Comparison of ENCODE assay signal across 24 cellular contexts in the genomic region with DNA sequence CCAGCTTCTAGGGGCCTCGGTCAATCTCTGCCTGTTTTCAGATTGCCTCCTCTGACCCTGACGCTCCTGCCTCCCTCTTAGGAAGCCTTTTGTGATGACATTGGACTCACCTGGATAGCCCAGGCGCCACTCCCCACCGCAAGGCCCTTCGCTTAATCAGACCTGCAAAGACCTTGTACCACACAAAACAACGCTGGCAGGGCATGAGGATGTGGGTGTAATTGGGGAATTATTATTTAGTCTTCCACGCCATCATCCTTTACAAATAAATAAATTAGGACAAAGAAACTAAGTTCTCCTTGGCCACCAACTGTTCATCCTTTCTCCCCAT. TPM values are rescaled to one million over a fixed set of nuclear protein-coding genes. Genes with fewer than 3 reads are reported as not detected.
DNase-seq lines count a peak whose midpoint lies in the region; ATAC-seq, FAIRE-seq and TF ChIP-seq lines count a peak whose summit lies in the region.
"Had no signal": no experiment of that assay in that cellular context is flagged by ENCODE, and none has a peak within 500 bp of the region (broad histone marks: within the 10 kb centered on the region; RNA-seq: fewer than 3 reads in every experiment).

No MANE protein-coding gene starts in this region.

- CTCF ChIA-PET in HepG2 (lab: Yijun Ruan, JAX; ENCODE audit: low intra/inter-chr PET ratio, low total read pairs) = no interaction called here

- no peak overlapping the region for H2AK5ac ChIP-seq in mesendoderm (ENCODE audit: low read length)

- H3K79me2 ChIP-seq in HepG2 (ENCODE audit: insufficient read depth, low read length) (no peaks in the 10 kb centered on the region), mesendoderm (ENCODE audit: control insufficient read depth, insufficient read depth, low read length) (no peaks in the 10 kb centered on the region)

- peaks cover 13% of the 10 kb centered on the region for H3K4me1 Mint-ChIP-seq in brain

- H3K4me2 ChIP-seq in HepG2 (ENCODE audit: low read depth, low read length) = peak overlapping the region; percentile 57
- no peak overlapping the region for H3K4me2 ChIP-seq in mesendoderm (ENCODE audit: low read length)

- in situ Hi-C loops in HepG2 (cut with HindIII; ENCODE audit: extremely low pct_ligation_motif_present, low pct_unique_long_range_greater_than_20kb) (no loop called here), transverse colon (cut with MboI; ENCODE audit: low pct_ligation_motif_present in 1 of 4, low pct_unique_long_range_greater_than_20kb in 1 of 4, low sequenced_read_pairs in 3 of 4) (no loop called here)

- peaks cover 4% of the 10 kb centered on the region for H3K36me3 Mint-ChIP-seq in brain

- DNase-seq in HepG2 (ENCODE audit: low spot score) = no peak
- no peak for DNase-seq in right lobe of liver
- DNase-seq in mesenteric fat pad (ENCODE audit: low spot score) = peak; percentile 76
- no peak for DNase-seq in transverse colon
- DNase-seq in urothelium cell line (ENCODE audit: low spot score) = no peak
- DNase-seq in mesendoderm = no peak
- DNase-seq: activated CD4-positive, alpha-beta T cell treated with anti-CD3 and anti-CD28 coated beads, Interleukin-2, amount 50 U/mL, for 1 hour; activated CD4-positive, CD25-positive, alpha-beta regulatory T cell; activated CD8-positive, alpha-beta memory T cell treated with anti-CD3 and anti-CD28 coated beads, Interleukin-2, amount 10 ng/mL, durations not matched to agents 7 days and 5 days; activated gamma-delta T cell treated with Interleukin-2 at 50 U/mL for 16 hours; activated naive CD8-positive, alpha-beta T cell treated with anti-CD3 and anti-CD28 coated beads, Interleukin-2, amount 50 U/mL, for 24 hours; activated T-cell treated with anti-CD3 and anti-CD28 coated beads, Interleukin-2, amount 50 U/mL, for 4 hours; foreskin fibroblast; heart left ventricle; right cardiac atrium; RPMI8226; stimulated activated CD8-positive, alpha-beta memory T cell treated with anti-CD3 and anti-CD28 coated beads, Interleukin-4, amount 100 ng/mL, for 48 hours; thyroid gland had no signal

- H2BK120ac ChIP-seq in mesendoderm (ENCODE audit: low read depth, low read length) = no peak overlapping the region

- peaks cover 56% of the 10 kb centered on the region for H3K4me1 ChIP-seq in HepG2 (ENCODE audit: insufficient read depth, low read length)
- H3K4me1 ChIP-seq in right lobe of liver = peaks cover 0 to under 1% (median 0%) of the 10 kb centered on the region in 4 donors
- H3K4me1 ChIP-seq in transverse colon = peaks cover 5 to 48% (median 21%) of the 10 kb centered on the region in 4 donors
- no peaks in the 10 kb centered on the region for H3K4me1 ChIP-seq in mesendoderm (ENCODE audit: control insufficient read depth, low read depth, low read length)
- H3K4me1 ChIP-seq: thyroid gland had no signal

- no TSS peak for BruUV-seq in HepG2 (replicated peaks; lab: Mats Ljungman, UMichigan)

- H3K79me1 ChIP-seq in mesendoderm (ENCODE audit: low read length) = no peaks in the 10 kb centered on the region

- no peak overlapping the region for H3K18ac ChIP-seq in mesendoderm (ENCODE audit: low read length)

- H3K27me3 Mint-ChIP-seq in brain = no peaks in the 10 kb centered on the region
- H3K27me3 Mint-ChIP-seq: activated naive CD8-positive, alpha-beta T cell treated with anti-CD3 and anti-CD28 coated beads, Interleukin-2, amount 50 U/mL, for 24 hours; central memory CD8-positive, alpha-beta T cell had no signal

- TF ChIP-seq CTCF in HepG2 (CRISPR knock-in tag; IDR thresholded peaks at IDR 0.05) = no peak
- no peak for TF ChIP-seq CTCF in right lobe of liver (IDR thresholded peaks at IDR 0.05)
- no peak for TF ChIP-seq CTCF in brain (conservative IDR thresholded peaks at IDR 0.05)
- no peak for TF ChIP-seq CTCF in transverse colon (IDR thresholded peaks at IDR 0.05)

- no peak overlapping the region for H3K27ac ChIP-seq in HepG2 (ENCODE audit: extremely low read length, insufficient read depth, low read length)
- no peak overlapping the region for H3K27ac ChIP-seq in right lobe of liver
- peak overlapping the region; percentile 69 to 81 (median 77) for H3K27ac ChIP-seq in transverse colon
- H3K27ac ChIP-seq in mesendoderm (ENCODE audit: low read depth, low read length) = no peak overlapping the region
- H3K27ac ChIP-seq: esophagus muscularis mucosa, heart left ventricle, thyroid gland had no signal

- no peaks in the 10 kb centered on the region for H3K9me3 ChIP-seq in HepG2 (ENCODE audit: low read length)
- no peaks in the 10 kb centered on the region for H3K9me3 ChIP-seq in right lobe of liver
- no peaks in the 10 kb centered on the region for H3K9me3 ChIP-seq in transverse colon
- H3K9me3 ChIP-seq: esophagus muscularis mucosa, heart left ventricle, thyroid gland had no signal

- H3K27ac Mint-ChIP-seq in brain = peak overlapping the region in 3 of 5 experiments; percentile 50 to 98 (median 69)
- H3K27ac Mint-ChIP-seq: activated CD8-positive, alpha-beta memory T cell treated with anti-CD3 and anti-CD28 coated beads, Interleukin-2, amount 10 ng/mL, durations not matched to agents 7 days and 5 days; activated naive CD8-positive, alpha-beta T cell treated with anti-CD3 and anti-CD28 coated beads, Interleukin-2, amount 50 U/mL, for 24 hours had no signal

- no peak overlapping the region for H3K56ac ChIP-seq in mesendoderm (ENCODE audit: low read length)

- 4% methylated on average over 7 of the region's 7 CpGs for WGBS in HepG2 (ENCODE audit: low lambda C conversion rate)
- 55% methylated on average over 4 of the region's 7 CpGs for WGBS in right lobe of liver (ENCODE audit: insufficient coverage, low coverage, low lambda C conversion rate, missing lambda C conversion rate)
- WGBS in transverse colon (ENCODE audit: low coverage in 1 of 2), 2 donors = 28 to 47% methylated on average over 4 to 7 of the region's 7 CpGs
- WGBS in mesendoderm (ENCODE audit: extremely low coverage, insufficient coverage, low lambda C conversion rate) = no CpG with 5 or more reads among the region's 7 CpGs

- no peak for FAIRE-seq in HepG2 (lab: Jason Lieb, UNC)
- no peak for FAIRE-seq in urothelium cell line (lab: Jason Lieb, UNC)
- FAIRE-seq: endometrium had no signal

- H3K27me3 ChIP-seq in HepG2 (ENCODE audit: control insufficient read depth in 1 of 2, insufficient read depth in 2 of 2, low read length in 2 of 2) = no peaks in the 10 kb centered on the region
- H3K27me3 ChIP-seq in right lobe of liver = no peaks in the 10 kb centered on the region
- H3K27me3 ChIP-seq in transverse colon = no peaks in the 10 kb centered on the region
- no peaks in the 10 kb centered on the region for H3K27me3 ChIP-seq in mesendoderm (ENCODE audit: insufficient read depth, low read length, poor library complexity)
- H3K27me3 ChIP-seq: esophagus muscularis mucosa, heart left ventricle, thyroid gland had no signal

- intact Hi-C loops in HepG2 (cut with micrococcal nuclease; ENCODE audit: unreplicated experiment) = no loop called here
- intact Hi-C loops in right lobe of liver (cut with DNase I) = no loop called here
- intact Hi-C loops in transverse colon (cut with DNase I; ENCODE audit: low total_unique reads) = no loop called here

- no peak overlapping the region for H4K5ac ChIP-seq in mesendoderm (ENCODE audit: low read length)

- H3K9ac ChIP-seq in HepG2 (ENCODE audit: insufficient read depth, low read depth, low read length) (no peak overlapping the region), mesendoderm (ENCODE audit: low read length) (no peak overlapping the region)

- peak; percentile 12; the same call in 1 of the 3 replicates for ATAC-seq in HepG2
- ATAC-seq in right lobe of liver = no peak
- no peak for ATAC-seq in GM21576 (IDR thresholded peaks at IDR 0.05; ENCODE audit: unreplicated experiment)
- ATAC-seq: activated CD8-positive, alpha-beta memory T cell treated with anti-CD3 and anti-CD28 coated beads, Interleukin-2, amount 10 ng/mL, durations not matched to agents 7 days and 5 days; activated naive CD8-positive, alpha-beta T cell treated with anti-CD3 and anti-CD28 coated beads, Interleukin-2, amount 50 U/mL, for 24 hours; activated T-cell treated with anti-CD3 and anti-CD28 coated beads, Interleukin-2, amount 50 U/mL, for 4 hours; heart left ventricle; right cardiac atrium had no signal

- H3K4me3 ChIP-seq in HepG2 (replicated peaks in 1 of 3; ENCODE audit: insufficient read depth in 1 of 3, low read depth in 2 of 3, low read length in 3 of 3) (peak overlapping the region in 2 of 3 experiments; percentile 7 to 17; a peak in 2 of 6 replicates), right lobe of liver (no peak overlapping the region), transverse colon (no peak overlapping the region), mesendoderm (ENCODE audit: low read length) (no peak overlapping the region)
- H3K4me3 ChIP-seq: esophagus muscularis mucosa, heart left ventricle, thyroid gland had no signal

- no peak overlapping the region for H4K8ac ChIP-seq in mesendoderm (ENCODE audit: low read depth, low read length)

- H3K4ac ChIP-seq in mesendoderm (ENCODE audit: low read depth, low read length) = no peak overlapping the region

- no peak overlapping the region for H2BK5ac ChIP-seq in mesendoderm (ENCODE audit: low read length)

- no peaks in the 10 kb centered on the region for H4K20me1 ChIP-seq in HepG2 (ENCODE audit: insufficient read depth, low read length)

- POLR2A ChIA-PET in HepG2 (lab: Yijun Ruan, JAX) = interaction anchor here (1.2 to 1.3 kb wide), 2 partner anchors 9 to 12 kb away, joined by 3 to 5 read pairs; no protein-coding TSS in a partner anchor

- H2BK15ac ChIP-seq in mesendoderm (replicated peaks; ENCODE audit: low read depth) = no peak overlapping the region

- H3K23ac ChIP-seq in mesendoderm (ENCODE audit: low read length) = no peak overlapping the region

- no peaks in the 10 kb centered on the region for H3K36me3 ChIP-seq in HepG2 (replicated peaks in 1 of 2; ENCODE audit: control insufficient read depth in 1 of 2, insufficient read depth in 2 of 2, low read length in 2 of 2)
- no peaks in the 10 kb centered on the region for H3K36me3 ChIP-seq in right lobe of liver
- H3K36me3 ChIP-seq in transverse colon = no peaks in the 10 kb centered on the region
- H3K36me3 ChIP-seq in mesendoderm (ENCODE audit: control insufficient read depth, insufficient read depth, low read length) = no peaks in the 10 kb centered on the region
- H3K36me3 ChIP-seq: esophagus muscularis mucosa, heart left ventricle, thyroid gland had no signal

- no peak overlapping the region for H2AFZ ChIP-seq in HepG2 (ENCODE audit: low read length)

- no peak for TF ChIP-seq RAD21 in HepG2 (CRISPR knock-in tag; IDR thresholded peaks at IDR 0.05)

- TF ChIP-seq POLR2A in HepG2 (IDR thresholded peaks at IDR 0.05; ENCODE audit: insufficient read depth in 1 of 2, low read depth in 2 of 2, low read length in 2 of 2) = no peak
- TF ChIP-seq POLR2A in right lobe of liver (IDR thresholded peaks at IDR 0.05) = no peak
- TF ChIP-seq POLR2A in transverse colon (IDR thresholded peaks at IDR 0.05) = no peak

- H3K9me3 Mint-ChIP-seq in brain = peaks cover 0 to 5% (median 5%) of the 10 kb centered on the region in 5 experiments
- H3K9me3 Mint-ChIP-seq: activated naive CD8-positive, alpha-beta T cell treated with anti-CD3 and anti-CD28 coated beads, Interleukin-2, amount 50 U/mL, for 24 hours; activated T-cell treated with anti-CD3 and anti-CD28 coated beads, Interleukin-2, amount 50 U/mL, for 4 hours; central memory CD8-positive, alpha-beta T cell; neural crest cell had no signal

- TF ChIP-seq EP300 in HepG2 (IDR thresholded peaks at IDR 0.05; ENCODE audit: low read depth in 2 of 2, low read length in 2 of 2) = no peak
- TF ChIP-seq EP300 in HepG2 (CRISPR knock-in tag; IDR thresholded peaks at IDR 0.05; ENCODE audit: borderline replicate concordance) = no peak
- no peak for TF ChIP-seq EP300 in transverse colon (IDR thresholded peaks at IDR 0.05; ENCODE audit: low read depth)

- no peak overlapping the region for H3K4me3 Mint-ChIP-seq in brain
- H3K4me3 Mint-ChIP-seq: activated CD8-positive, alpha-beta memory T cell treated with anti-CD3 and anti-CD28 coated beads, Interleukin-2, amount 10 ng/mL, durations not matched to agents 7 days and 5 days; activated naive CD8-positive, alpha-beta T cell treated with anti-CD3 and anti-CD28 coated beads, Interleukin-2, amount 50 U/mL, for 24 hours; activated T-cell treated with anti-CD3 and anti-CD28 coated beads, Interleukin-2, amount 50 U/mL, for 4 hours; central memory CD8-positive, alpha-beta T cell; neural crest cell had no signal

RNA-seq across cellular contexts. Expression of a gene that starts 7.7 kb away (rescaled TPM):
- total RNA-seq in HepG2 (2016; rRNA removed; fragmentation: Illumina TruSeq; extraction: Trizol) = 5.3 TPM in 2 replicates
- total RNA-seq in HepG2 (2016; cell fraction: cytosol; rRNA removed; fragmentation: Illumina TruSeq; extraction: Trizol; ENCODE audit: low read depth) = 1.5 and 1.6 TPM in 2 replicates
- total RNA-seq in HepG2 (2016; cell fraction: insoluble cytoplasmic fraction; rRNA removed; fragmentation: Illumina TruSeq; extraction: Trizol) = 4.0 and 5.3 TPM in 2 replicates
- total RNA-seq in HepG2 (2016; cell fraction: membrane; rRNA removed; fragmentation: Illumina TruSeq; extraction: Trizol) = 5.1 and 5.2 TPM in 2 replicates
- total RNA-seq in HepG2 (2016; cell fraction: nucleus; rRNA removed; fragmentation: Illumina TruSeq; extraction: Trizol) = 3.6 and 4.5 TPM in 2 replicates
- polyA plus RNA-seq in HepG2 (2011; rRNA removed) = 4.6 and 4.8 TPM in 2 replicates
- polyA plus RNA-seq in HepG2 (2011; cell fraction: cytosol; rRNA removed) = 7.4 and 7.7 TPM in 2 replicates
- polyA plus RNA-seq in HepG2 (2011; cell fraction: nucleus; rRNA removed) = 7.8 and 10.1 TPM in 2 replicates
- polyA plus RNA-seq in HepG2 (2012) = 4.7 and 5.8 TPM in 2 replicates
- polyA plus RNA-seq in HepG2 (2016; cell fraction: cytosol; fragmentation: Illumina TruSeq; extraction: Trizol; ENCODE audit: low read depth) = 1.9 and 2.0 TPM in 2 replicates
- 6.9 and 8.5 TPM in 2 replicates for polyA plus RNA-seq in HepG2 (2016; cell fraction: insoluble cytoplasmic fraction; fragmentation: Illumina TruSeq; extraction: Trizol; ENCODE audit: low read depth)
- polyA plus RNA-seq in HepG2 (2016; cell fraction: membrane; fragmentation: Illumina TruSeq; extraction: Trizol; ENCODE audit: low read depth) = 4.4 and 4.6 TPM in 2 replicates
- 8.1 and 10.3 TPM in 2 replicates for polyA plus RNA-seq in HepG2 (2016; cell fraction: nucleus; fragmentation: Illumina TruSeq; extraction: Trizol; ENCODE audit: insufficient read depth, low read depth)
- 7.0 and 9.7 TPM in 2 replicates for polyA minus RNA-seq in HepG2 (2011; rRNA and poly(A)+ RNA removed; ENCODE audit: low replicate concordance)
- 6.2 and 6.3 TPM in 2 replicates for polyA minus RNA-seq in HepG2 (2011; cell fraction: cytosol; rRNA and poly(A)+ RNA removed)
- polyA minus RNA-seq in HepG2 (2011; cell fraction: nucleus; rRNA and poly(A)+ RNA removed) = 8.0 and 8.7 TPM in 2 replicates
- 1 to 10 TPM; 5.2 to 6.7 (median 6.0) TPM for total RNA-seq in right lobe of liver
- 17.2 TPM for polyA plus RNA-seq in brain (ENCODE audit: insufficient read depth, low read depth, low replicate concordance)
- 27.5 TPM for total RNA-seq in mesenteric fat pad
- total RNA-seq in transverse colon = 100 to 1,000 TPM in 2 of 4 donors, 10 to 100 TPM in 2; 46.6 to 126 (median 104) TPM
- 8.6 TPM for polyA plus RNA-seq in mesendoderm (2013, experiment 1 of 2)
- polyA plus RNA-seq in mesendoderm (2013, experiment 2 of 2) = 8.4 TPM

Comparison
In these comparisons a context has a peak if more than half of its experiments do, and no peak if none do; other contexts are left out.
1. H3K4me3 ChIP-seq: peak in HepG2 (2 of 3); none in right lobe of liver (0 of 3), transverse colon (0 of 4) and mesendoderm (single experiment).
2. H3K27ac ChIP-seq: peak in transverse colon (4 of 4); none in HepG2 (single experiment), right lobe of liver (0 of 3) and mesendoderm (single experiment).